ENCODE assay signal across 11 cellular contexts in genomic region chr21:44854664-44855446, GRCh38. TPM values are rescaled to one million over a fixed set of nuclear protein-coding genes. Genes with fewer than 3 reads are reported as not detected.
A peak's percentile ranks its signal among the peaks of the same experiment; 100 is the strongest.
DNase-seq lines count a peak whose midpoint lies in the region; ATAC-seq and TF ChIP-seq lines count a peak whose summit lies in the region.
"Had no signal": no experiment of that assay in that cellular context is flagged by ENCODE, and none has a peak within 500 bp of the region (broad histone marks: within the 10 kb centered on the region; RNA-seq: fewer than 3 reads in every experiment).

No MANE protein-coding gene starts in this region.

- peaks cover 8 to 74% (median 39%) of the 10 kb centered on the region in 9 donors for H3K4me1 ChIP-seq in heart right ventricle
- peaks cover 0 to 56% of the 10 kb centered on the region in 2 donors for H3K4me1 ChIP-seq in right atrium auricular region

- H3K9me3 ChIP-seq in heart right ventricle, result no peaks in the 10 kb centered on the region
- H3K9me3 ChIP-seq in T-helper 17 cell (ENCODE audit: control insufficient read depth, low read length, poor library complexity, severe bottlenecking), result no peaks in the 10 kb centered on the region
- H3K9me3 ChIP-seq in right atrium auricular region, result no peaks in the 10 kb centered on the region
- H3K9me3 ChIP-seq: ovary had no signal

- ATAC-seq in Right ventricle myocardium superior (ENCODE audit: poor library complexity), result no peak
- no peak for ATAC-seq in heart right ventricle
- ATAC-seq in T-helper 17 cell, result peak; percentile 16
- ATAC-seq in stimulated activated naive B cell treated with anti-CD40 and anti-IgM and Interleukin-4, amounts not matched to agents 10 μg/mL and 1 μg/mL and 100 μg/mL, for 72 hours (replicated peaks), result peak in 1 of 2 donors; percentile 27
- no peak for ATAC-seq in GM18520 (IDR thresholded peaks at IDR 0.05; ENCODE audit: unreplicated experiment)
- no peak for ATAC-seq in HG02571 (IDR thresholded peaks at IDR 0.05; ENCODE audit: unreplicated experiment)

- no peaks in the 10 kb centered on the region for H3K9me3 Mint-ChIP-seq in stimulated activated naive B cell treated with anti-CD40 and anti-IgM and Interleukin-4, amounts not matched to agents 10 μg/mL and 1 μg/mL and 100 μg/mL, for 72 hours

- intact Hi-C loops in Right ventricle myocardium superior (cut with DNase I), result no loop called here
- intact Hi-C loops in heart right ventricle (cut with DNase I), result no loop called here

- peak; percentile 43 for DNase-seq in Right ventricle myocardium superior
- DNase-seq in heart right ventricle, result no peak
- DNase-seq in T-helper 17 cell, result no peak
- no peak for DNase-seq in right atrium auricular region (ENCODE audit: low spot score)
- no peak for DNase-seq in stimulated activated naive B cell treated with anti-CD40 and anti-IgM and Interleukin-4, amounts not matched to agents 10 μg/mL and 1 μg/mL and 100 μg/mL, for 72 hours
- DNase-seq in GM13976 (ENCODE audit: low spot score), result no peak
- DNase-seq: DMS79 treated with DMSO at 0.1 percent for 48 hours had no signal

- no peak overlapping the region for H3K4me3 ChIP-seq in heart right ventricle
- no peak overlapping the region for H3K4me3 ChIP-seq in right atrium auricular region
- H3K4me3 ChIP-seq: lung, ovary had no signal

- 73% methylated on average over 31 of the region's 31 CpGs for WGBS in heart right ventricle, 2 donors

- H3K27me3 ChIP-seq in heart right ventricle, result no peaks in the 10 kb centered on the region
- H3K27me3 ChIP-seq in right atrium auricular region, result no peaks in the 10 kb centered on the region
- H3K27me3 ChIP-seq: ovary had no signal

- in situ Hi-C loops in GM13976 (cut with MboI; ENCODE audit: low sequenced_read_pairs, unreplicated experiment), result no loop called here

- peaks cover 18% of the 10 kb centered on the region for H3K4me1 Mint-ChIP-seq in T-helper 17 cell
- peaks cover 5% of the 10 kb centered on the region in 2 donors for H3K4me1 Mint-ChIP-seq in stimulated activated naive B cell treated with anti-CD40 and anti-IgM and Interleukin-4, amounts not matched to agents 10 μg/mL and 1 μg/mL and 100 μg/mL, for 72 hours

- H3K36me3 ChIP-seq in heart right ventricle, result peaks cover 0 to 100% (median 51%) of the 10 kb centered on the region in 9 donors
- peaks cover 94% of the 10 kb centered on the region for H3K36me3 ChIP-seq in right atrium auricular region
- H3K36me3 ChIP-seq: ovary had no signal

- peaks cover 6% of the 10 kb centered on the region for H3K36me3 Mint-ChIP-seq in T-helper 17 cell (ENCODE audit: low read depth)
- H3K36me3 Mint-ChIP-seq in stimulated activated naive B cell treated with anti-CD40 and anti-IgM and Interleukin-4, amounts not matched to agents 10 μg/mL and 1 μg/mL and 100 μg/mL, for 72 hours, result peaks cover 37 to 55% of the 10 kb centered on the region in 2 donors

- TF ChIP-seq CTCF in heart right ventricle (IDR thresholded peaks at IDR 0.05), result no peak
- no peak for TF ChIP-seq CTCF in right atrium auricular region (IDR thresholded peaks at IDR 0.05)
- no peak for TF ChIP-seq CTCF in GM13976 (IDR thresholded peaks at IDR 0.05; ENCODE audit: borderline replicate concordance, control extremely low read depth, extremely low read depth, insufficient read depth, missing control alignments)

- peak overlapping the region in 5 of 10 donors; percentile 15 to 60 (median 44) for H3K27ac ChIP-seq in heart right ventricle
- H3K27ac ChIP-seq in right atrium auricular region, result peak overlapping the region; percentile 65 to 72
- H3K27ac ChIP-seq: ovary had no signal

- H3K27ac Mint-ChIP-seq in T-helper 17 cell, result peak overlapping the region; percentile 77
- peak overlapping the region; percentile 25 for H3K27ac Mint-ChIP-seq in stimulated activated naive B cell treated with anti-CD40 and anti-IgM and Interleukin-4, amounts not matched to agents 10 μg/mL and 1 μg/mL and 100 μg/mL, for 72 hours

- no peaks in the 10 kb centered on the region for H3K27me3 Mint-ChIP-seq in T-helper 17 cell
- no peaks in the 10 kb centered on the region for H3K27me3 Mint-ChIP-seq in stimulated activated naive B cell treated with anti-CD40 and anti-IgM and Interleukin-4, amounts not matched to agents 10 μg/mL and 1 μg/mL and 100 μg/mL, for 72 hours

- no peak overlapping the region for H3K4me3 Mint-ChIP-seq in T-helper 17 cell
- no peak overlapping the region for H3K4me3 Mint-ChIP-seq in stimulated activated naive B cell treated with anti-CD40 and anti-IgM and Interleukin-4, amounts not matched to agents 10 μg/mL and 1 μg/mL and 100 μg/mL, for 72 hours

RNA-seq across cellular contexts. Expression of gene PTTG1IP, which starts 18.6 kb away (rescaled TPM):
- total RNA-seq in Right ventricle myocardium superior (133 TPM), heart right ventricle (100 to 1,000 TPM; 109 to 188 (median 148) TPM), T-helper 17 cell (100 to 1,000 TPM in 1 of 2 donors, 10 to 100 TPM in 1; 98.4 to 123 TPM), right atrium auricular region (100 to 1,000 TPM; 284 to 303 TPM)
- 100 to 1,000 TPM; 122 to 172 TPM for polyA plus RNA-seq in heart right ventricle

RNA-seq across cellular contexts. Expression of gene SUMO3, which starts 37.0 kb away (rescaled TPM):
- total RNA-seq in Right ventricle myocardium superior, result 66.5 TPM
- 10 to 100 TPM; 56.9 to 80.9 (median 72.6) TPM for total RNA-seq in heart right ventricle
- 10 to 100 TPM; 14.9 to 70.0 TPM for polyA plus RNA-seq in heart right ventricle
- total RNA-seq in T-helper 17 cell, result 10 to 100 TPM; 62.1 to 73.4 TPM
- total RNA-seq in right atrium auricular region, result 10 to 100 TPM; 59.7 to 74.1 TPM

RNA-seq across cellular contexts. Expression of gene UBE2G2, which starts 53.2 kb away (rescaled TPM):
- 64.5 TPM for total RNA-seq in Right ventricle myocardium superior
- 10 to 100 TPM; 58.1 to 89.5 (median 67.0) TPM for total RNA-seq in heart right ventricle
- 10 to 100 TPM; 39.6 to 59.3 TPM for polyA plus RNA-seq in heart right ventricle
- 100 to 1,000 TPM; 124 TPM for total RNA-seq in T-helper 17 cell
- 10 to 100 TPM; 47.5 to 52.5 TPM for total RNA-seq in right atrium auricular region
